ENCODE assay signal across 8 cellular contexts in genomic region chr13:95226932-95227718, GRCh38.
DNase-seq lines count a peak whose midpoint lies in the region; ATAC-seq, FAIRE-seq and TF ChIP-seq lines count a peak whose summit lies in the region.

No MANE protein-coding gene starts in this region.

- CTCF ChIA-PET in endothelial cell of umbilical vein (lab: Charles Lee): interaction anchor here (0.8 to 2.0 kb wide), 8 partner anchors 9 to 434 kb away, joined by 3 to 6 read pairs (median 4); no protein-coding TSS in a partner anchor

- no peak overlapping the region for H2AFZ ChIP-seq in endothelial cell of umbilical vein (ENCODE audit: low read depth, low read length)

- peak overlapping the region in 1 of 4 donors; percentile 27 for H3K4me3 Mint-ChIP-seq in CD4-positive, CD25-positive, alpha-beta regulatory T cell

- intact Hi-C loops in endothelial cell of umbilical vein (cut with micrococcal nuclease): no loop called here
- intact Hi-C loops in psoas muscle (cut with DNase I): no loop called here
- intact Hi-C loops in head of caudate nucleus (cut with DNase I): no loop called here

- H3K36me3 Mint-ChIP-seq in CD4-positive, CD25-positive, alpha-beta regulatory T cell: peaks cover 16% of the 10 kb centered on the region

- H3K36me3 ChIP-seq in CD4-positive, CD25-positive, alpha-beta regulatory T cell (ENCODE audit: control insufficient read depth, insufficient read depth, low read length): no peaks in the 10 kb centered on the region
- no peaks in the 10 kb centered on the region for H3K36me3 ChIP-seq in endothelial cell of umbilical vein (ENCODE audit: control insufficient read depth in 2 of 2, extremely low read depth in 1 of 2, insufficient read depth in 2 of 2, low read length in 2 of 2)
- H3K36me3 ChIP-seq in H7 (replicated peaks; ENCODE audit: control insufficient read depth, insufficient read depth, low read length): no peaks in the 10 kb centered on the region
- H3K36me3 ChIP-seq in psoas muscle (ENCODE audit: insufficient read depth in 1 of 2, low read depth in 1 of 2): no peaks in the 10 kb centered on the region

- BruUV-seq in endothelial cell of umbilical vein (replicated peaks; lab: Mats Ljungman, UMichigan): no TSS peak

- H3K27ac Mint-ChIP-seq in CD4-positive, CD25-positive, alpha-beta regulatory T cell: peak overlapping the region in 2 of 3 donors; percentile 36 to 59

- peaks cover 0 to 1% (median 0%) of the 10 kb centered on the region in 7 donors for H3K9me3 Mint-ChIP-seq in CD4-positive, CD25-positive, alpha-beta regulatory T cell

- H3K79me2 ChIP-seq in endothelial cell of umbilical vein (ENCODE audit: control insufficient read depth, insufficient read depth, low read length): no peaks in the 10 kb centered on the region

- H3K9ac ChIP-seq in endothelial cell of umbilical vein (replicated peaks; ENCODE audit: extremely low read depth, insufficient read depth, low read length): no peak overlapping the region

- H3K27me3 Mint-ChIP-seq in CD4-positive, CD25-positive, alpha-beta regulatory T cell: no peaks in the 10 kb centered on the region

- no peak overlapping the region for H3K4me2 ChIP-seq in endothelial cell of umbilical vein (ENCODE audit: insufficient read depth, low read length)

- no peak for TF ChIP-seq CTCF in GM20000 (IDR thresholded peaks at IDR 0.05; ENCODE audit: extremely low read depth, missing control alignments)
- no peak for TF ChIP-seq CTCF in endothelial cell of umbilical vein (IDR thresholded peaks at IDR 0.05; ENCODE audit: extremely low read depth in 1 of 2, insufficient read depth in 1 of 2, low read depth in 1 of 2, low read length in 2 of 2)
- TF ChIP-seq CTCF in psoas muscle (IDR thresholded peaks at IDR 0.05): no peak

- H4K20me1 ChIP-seq in endothelial cell of umbilical vein (replicated peaks; ENCODE audit: control insufficient read depth, extremely low read depth, insufficient read depth, low read length): no peaks in the 10 kb centered on the region

- peaks cover 4 to 16% (median 14%) of the 10 kb centered on the region in 4 donors for H3K4me1 Mint-ChIP-seq in CD4-positive, CD25-positive, alpha-beta regulatory T cell

- peak in 1 of 3 donors; percentile 48 for DNase-seq in CD4-positive, CD25-positive, alpha-beta regulatory T cell
- DNase-seq in GM20000 (ENCODE audit: low spot score) (peak; percentile 72), endothelial cell of umbilical vein (ENCODE audit: low read depth, low spot score) (peak; percentile 11), H7 (no peak), psoas muscle (no peak), foreskin melanocyte (no peak), head of caudate nucleus (no peak)

- H3K9me1 ChIP-seq in endothelial cell of umbilical vein (replicated peaks; ENCODE audit: control insufficient read depth, extremely low read depth, insufficient read depth, low read length): no peaks in the 10 kb centered on the region

- H3K27me3 ChIP-seq in CD4-positive, CD25-positive, alpha-beta regulatory T cell (ENCODE audit: control insufficient read depth, insufficient read depth, low read length): no peaks in the 10 kb centered on the region
- H3K27me3 ChIP-seq in endothelial cell of umbilical vein (ENCODE audit: control insufficient read depth in 2 of 2, insufficient read depth in 2 of 2, low read length in 2 of 2): no peaks in the 10 kb centered on the region
- no peaks in the 10 kb centered on the region for H3K27me3 ChIP-seq in H7 (ENCODE audit: control insufficient read depth, insufficient read depth, low read length)
- no peaks in the 10 kb centered on the region for H3K27me3 ChIP-seq in psoas muscle (ENCODE audit: insufficient read depth in 3 of 3, low read length in 2 of 3)

- no peaks in the 10 kb centered on the region for H3K9me3 ChIP-seq in CD4-positive, CD25-positive, alpha-beta regulatory T cell (ENCODE audit: control insufficient read depth in 2 of 2, low read length in 2 of 2)
- H3K9me3 ChIP-seq in endothelial cell of umbilical vein (replicated peaks; ENCODE audit: control insufficient read depth, insufficient read depth, low read length) (no peaks in the 10 kb centered on the region), psoas muscle (no peaks in the 10 kb centered on the region)

- H3K4me1 ChIP-seq in CD4-positive, CD25-positive, alpha-beta regulatory T cell (ENCODE audit: control insufficient read depth, insufficient read depth, low read length, poor library complexity, severe bottlenecking): no peaks in the 10 kb centered on the region
- H3K4me1 ChIP-seq in endothelial cell of umbilical vein (ENCODE audit: control insufficient read depth, extremely low read depth, insufficient read depth, low read length) (no peaks in the 10 kb centered on the region), psoas muscle (no peaks in the 10 kb centered on the region)

- dilution Hi-C loops in endothelial cell of umbilical vein (cut with MboI; ENCODE audit: extremely low pct_ligation_motif_present, low sequenced_read_pairs): no loop called here

- FAIRE-seq in endothelial cell of umbilical vein (lab: Jason Lieb, UNC): peak; percentile 28

- no peak for ATAC-seq in CD4-positive, CD25-positive, alpha-beta regulatory T cell (ENCODE audit: low read depth in 2 of 2)
- ATAC-seq in HG03457 (IDR thresholded peaks at IDR 0.05; ENCODE audit: unreplicated experiment): peak; percentile 90
- ATAC-seq in psoas muscle: no peak

- WGBS in psoas muscle, 3 donors: 58 to 64% (median 60%) methylated on average over 4 of the region's 4 CpGs

- H3K4me3 ChIP-seq in CD4-positive, CD25-positive, alpha-beta regulatory T cell (ENCODE audit: low read depth, low read length): no peak overlapping the region
- no peak overlapping the region for H3K4me3 ChIP-seq in endothelial cell of umbilical vein (replicated peaks in 1 of 3; ENCODE audit: insufficient read depth in 1 of 3, low read depth in 1 of 3, low read length in 3 of 3)
- no peak overlapping the region for H3K4me3 ChIP-seq in H7 (ENCODE audit: insufficient read depth, low read depth, low read length)
- no peak overlapping the region for H3K4me3 ChIP-seq in psoas muscle

- no peak overlapping the region for H3K27ac ChIP-seq in CD4-positive, CD25-positive, alpha-beta regulatory T cell (ENCODE audit: insufficient read depth, low read length, poor library complexity, severe bottlenecking)
- no peak overlapping the region for H3K27ac ChIP-seq in endothelial cell of umbilical vein (ENCODE audit: insufficient read depth, low read depth, low read length)
- H3K27ac ChIP-seq in psoas muscle: no peak overlapping the region

- no peak for TF ChIP-seq POLR2A in endothelial cell of umbilical vein (IDR thresholded peaks at IDR 0.05; ENCODE audit: low read depth, low read length)

- POLR2A ChIA-PET in endothelial cell of umbilical vein (lab: Charles Lee): no interaction called here

TF ChIP-seq in endothelial cell of umbilical vein, 7 proteins besides CTCF, POLR2A, EP300 and RAD21:
- TF ChIP-seq POLR2AphosphoS5 (IDR thresholded peaks at IDR 0.05; ENCODE audit: insufficient read depth, low read depth, low read length) (no peak), FOS (IDR thresholded peaks at IDR 0.05; ENCODE audit: borderline replicate concordance, insufficient read depth, low read length) (no peak), EZH2 (IDR thresholded peaks at IDR 0.05; ENCODE audit: borderline replicate concordance, low read depth, low read length, severe bottlenecking) (no peak), GATA2 (IDR thresholded peaks at IDR 0.05; ENCODE audit: insufficient read depth, insufficient read length, low read depth, low read length) (no peak), MYC (IDR thresholded peaks at IDR 0.05; ENCODE audit: low read depth, low read length) (no peak), JUN (IDR thresholded peaks at IDR 0.05; ENCODE audit: borderline replicate concordance, insufficient read depth, insufficient read length, low read depth) (no peak), MAX (IDR thresholded peaks at IDR 0.05; ENCODE audit: insufficient read depth, insufficient read length) (no peak)

Comparison
In these comparisons a context has a peak if more than half of its experiments do, and no peak if none do; other contexts are left out.
1. DNase-seq: peak in GM20000 (single experiment) and endothelial cell of umbilical vein (single experiment); none in H7 (single experiment), psoas muscle (0 of 2), foreskin melanocyte (single experiment) and head of caudate nucleus (0 of 42).